ENCODE assay signal across 1 cellular context in the genomic region with DNA sequence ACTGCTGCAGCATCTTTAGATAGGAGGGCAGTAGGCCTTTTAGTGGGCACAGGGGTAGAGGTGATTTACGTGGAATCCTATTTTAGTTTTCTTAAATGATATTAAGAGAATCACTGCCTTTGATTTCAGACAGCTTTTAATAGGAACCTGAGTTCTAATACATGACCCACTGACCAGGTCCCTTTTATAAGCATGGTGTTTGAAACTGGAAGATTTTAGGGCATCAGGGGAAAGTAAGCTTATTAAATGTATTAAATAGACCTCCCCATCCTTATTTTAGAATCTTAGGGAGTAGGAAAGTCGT.
TF ChIP-seq lines count a peak whose summit lies in the region.

No MANE protein-coding gene starts in this region.

TF ChIP-seq in HCT116, 20 proteins besides CTCF, POLR2A, EP300 and RAD21 (continued from another document):
- no peak for TF ChIP-seq EZH2 (IDR thresholded peaks at IDR 0.05)
- TF ChIP-seq YY1 (IDR thresholded peaks at IDR 0.05; ENCODE audit: extremely low read depth, insufficient replicate concordance, low read depth, low read length) = no peak
- no peak for TF ChIP-seq ZNF274 (IDR thresholded peaks at IDR 0.05; ENCODE audit: low read depth, low read length)
- TF ChIP-seq CBX3 (IDR thresholded peaks at IDR 0.05; ENCODE audit: low read depth) = no peak
- TF ChIP-seq SP1 (IDR thresholded peaks at IDR 0.05; ENCODE audit: low read depth) = no peak
- TF ChIP-seq SIN3A (IDR thresholded peaks at IDR 0.05; ENCODE audit: low read depth) = no peak
- TF ChIP-seq POLR2AphosphoS5 (IDR thresholded peaks at IDR 0.05; ENCODE audit: low read depth, low read length) = no peak
- TF ChIP-seq, protein P1, sequence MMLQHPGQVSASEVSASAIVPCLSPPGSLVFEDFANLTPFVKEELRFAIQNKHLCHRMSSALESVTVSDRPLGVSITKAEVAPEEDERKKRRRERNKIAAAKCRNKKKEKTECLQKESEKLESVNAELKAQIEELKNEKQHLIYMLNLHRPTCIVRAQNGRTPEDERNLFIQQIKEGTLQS (IDR thresholded peaks at IDR 0.05) = no peak
